Comparison of ENCODE assay signal across 22 cellular contexts in the genomic region with DNA sequence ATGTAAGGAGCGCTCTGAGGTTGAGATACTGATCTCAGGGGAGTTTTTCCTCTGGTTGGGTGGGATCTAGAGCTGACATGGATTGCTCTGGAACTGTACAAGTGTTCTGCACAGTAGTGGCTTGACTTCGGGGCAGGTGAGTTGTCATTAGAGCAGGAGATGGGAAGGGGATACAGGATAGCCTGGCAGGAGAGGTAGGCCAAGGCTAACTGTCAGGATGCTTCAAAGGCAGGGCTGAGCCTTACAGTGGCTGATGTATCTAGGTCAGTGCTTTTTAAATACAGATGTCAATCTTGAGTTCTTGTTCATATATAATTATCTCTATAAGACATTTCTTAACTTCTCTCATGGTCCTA.
"Had no signal": no experiment of that assay in that cellular context is flagged by ENCODE, and none has a peak within 500 bp of the region (broad histone marks: within the 10 kb centered on the region; RNA-seq: fewer than 3 reads in every experiment).

No MANE protein-coding gene starts in this region.

- H3K4me3 ChIP-seq: body of pancreas, coronary artery, heart right ventricle, right atrium auricular region, skin epidermis, tibial nerve, vagina had no signal

- H3K27ac ChIP-seq: body of pancreas, coronary artery, heart right ventricle, right atrium auricular region, skin epidermis, tibial nerve, vagina had no signal

- H3K27me3 ChIP-seq: body of pancreas, heart right ventricle, right atrium auricular region, tibial nerve, vagina had no signal

- H3K36me3 ChIP-seq: heart right ventricle, right atrium auricular region, tibial nerve, vagina had no signal

- H3K9me3 ChIP-seq: body of pancreas, heart right ventricle, right atrium auricular region, tibial nerve, vagina had no signal

- H3K9me3 Mint-ChIP-seq: activated CD4-positive, alpha-beta memory T cell treated with anti-CD3 and anti-CD28 coated beads for 36 hours; activated T-helper 17 cell treated with anti-CD3 and anti-CD28 coated beads, Interleukin-2, amount 50 U/mL, for 72 hours; central memory CD8-positive, alpha-beta T cell; natural killer cell; stimulated activated naive CD8-positive, alpha-beta T cell treated with anti-CD3 and anti-CD28 coated beads, Interleukin-15, Interleukin-2, amounts not matched to agents 100 ng/mL and 50 ng/mL, for 24 hours had no signal

- ATAC-seq: activated T-helper 17 cell treated with anti-CD3 and anti-CD28 coated beads, Interleukin-2, amount 50 U/mL, for 72 hours; body of pancreas; esophagus mucosa; heart right ventricle; natural killer cell had no signal

- H3K4me1 ChIP-seq: body of pancreas, right atrium auricular region, tibial nerve, vagina had no signal

- H3K27me3 Mint-ChIP-seq: activated CD4-positive, alpha-beta memory T cell treated with anti-CD3 and anti-CD28 coated beads for 36 hours; activated naive CD8-positive, alpha-beta T cell treated with anti-CD3 and anti-CD28 coated beads, Interleukin-2, amount 10 ng/mL, durations not matched to agents 7 days and 5 days; activated T-helper 17 cell treated with anti-CD3 and anti-CD28 coated beads, Interleukin-2, amount 50 U/mL, for 72 hours; central memory CD8-positive, alpha-beta T cell; stimulated activated naive CD8-positive, alpha-beta T cell treated with anti-CD3 and anti-CD28 coated beads, Interleukin-15, Interleukin-2, amounts not matched to agents 100 ng/mL and 50 ng/mL, for 24 hours had no signal

- DNase-seq: activated CD4-positive, alpha-beta memory T cell treated with anti-CD3 and anti-CD28 coated beads for 36 hours; activated CD4-positive, alpha-beta T cell treated with anti-CD3 and anti-CD28 coated beads for 4 hours; activated naive CD4-positive, alpha-beta T cell; activated naive CD8-positive, alpha-beta T cell treated with anti-CD3 and anti-CD28 coated beads, Interleukin-2, amount 10 ng/mL, durations not matched to agents 7 days and 5 days; activated T-cell treated with anti-CD3 and anti-CD28 coated beads, Interleukin-2, amount 50 U/mL, for 1 hour; amygdala; body of pancreas; effector CD4-positive, alpha-beta T cell; heart right ventricle; natural killer cell; occipital lobe; stimulated activated CD4-positive, alpha-beta T cell treated with anti-CD3 and anti-CD28 coated beads, Interleukin-15, amount 100 ng/mL, for 24 hours; stimulated activated CD4-positive, alpha-beta T cell treated with anti-CD3 and anti-CD28 coated beads, Interleukin-2, amount 100 ng/mL, for 48 hours had no signal

- H3K36me3 Mint-ChIP-seq: activated CD4-positive, alpha-beta memory T cell treated with anti-CD3 and anti-CD28 coated beads for 36 hours; activated naive CD8-positive, alpha-beta T cell treated with anti-CD3 and anti-CD28 coated beads, Interleukin-2, amount 10 ng/mL, durations not matched to agents 7 days and 5 days; natural killer cell had no signal

- H3K4me1 Mint-ChIP-seq: activated T-helper 17 cell treated with anti-CD3 and anti-CD28 coated beads, Interleukin-2, amount 50 U/mL, for 72 hours; central memory CD8-positive, alpha-beta T cell; natural killer cell had no signal

- H3K4me3 Mint-ChIP-seq: activated CD4-positive, alpha-beta memory T cell treated with anti-CD3 and anti-CD28 coated beads for 36 hours; activated naive CD8-positive, alpha-beta T cell treated with anti-CD3 and anti-CD28 coated beads, Interleukin-2, amount 10 ng/mL, durations not matched to agents 7 days and 5 days; activated T-helper 17 cell treated with anti-CD3 and anti-CD28 coated beads, Interleukin-2, amount 50 U/mL, for 72 hours; central memory CD8-positive, alpha-beta T cell; natural killer cell; stimulated activated naive CD8-positive, alpha-beta T cell treated with anti-CD3 and anti-CD28 coated beads, Interleukin-15, Interleukin-2, amounts not matched to agents 100 ng/mL and 50 ng/mL, for 24 hours had no signal

- H3K27ac Mint-ChIP-seq: activated CD4-positive, alpha-beta memory T cell treated with anti-CD3 and anti-CD28 coated beads for 36 hours; activated naive CD8-positive, alpha-beta T cell treated with anti-CD3 and anti-CD28 coated beads, Interleukin-2, amount 10 ng/mL, durations not matched to agents 7 days and 5 days; activated T-helper 17 cell treated with anti-CD3 and anti-CD28 coated beads, Interleukin-2, amount 50 U/mL, for 72 hours; natural killer cell; stimulated activated naive CD8-positive, alpha-beta T cell treated with anti-CD3 and anti-CD28 coated beads, Interleukin-15, Interleukin-2, amounts not matched to agents 100 ng/mL and 50 ng/mL, for 24 hours had no signal
